1 cellular context compared by ENCODE assay signal in genomic region chrX:64394874-64395567, GRCh38.
TF ChIP-seq lines count a peak whose summit lies in the region.

Gene MTMR8, minus strand, starts transcription at chrX:64395452. Its CDS starts 89 bp downstream, at chrX:64395363.

TF ChIP-seq in SK-N-SH, 30 proteins besides CTCF, POLR2A, EP300 and RAD21 (continued from another document):
- TF ChIP-seq RFX5 (IDR thresholded peaks at IDR 0.05; ENCODE audit: low read length) (no peak), ZBTB33 (IDR thresholded peaks at IDR 0.05; ENCODE audit: borderline replicate concordance, low read depth) (peak; percentile 98), YY1 (IDR thresholded peaks at IDR 0.05; ENCODE audit: low read depth) (peak; percentile 94), USF1 (IDR thresholded peaks at IDR 0.05; ENCODE audit: borderline replicate concordance, low read depth) (peak; percentile 72; the same call in 1 of the 2 replicates)
